ENCODE assay signal across 13 cellular contexts in the genomic region with DNA sequence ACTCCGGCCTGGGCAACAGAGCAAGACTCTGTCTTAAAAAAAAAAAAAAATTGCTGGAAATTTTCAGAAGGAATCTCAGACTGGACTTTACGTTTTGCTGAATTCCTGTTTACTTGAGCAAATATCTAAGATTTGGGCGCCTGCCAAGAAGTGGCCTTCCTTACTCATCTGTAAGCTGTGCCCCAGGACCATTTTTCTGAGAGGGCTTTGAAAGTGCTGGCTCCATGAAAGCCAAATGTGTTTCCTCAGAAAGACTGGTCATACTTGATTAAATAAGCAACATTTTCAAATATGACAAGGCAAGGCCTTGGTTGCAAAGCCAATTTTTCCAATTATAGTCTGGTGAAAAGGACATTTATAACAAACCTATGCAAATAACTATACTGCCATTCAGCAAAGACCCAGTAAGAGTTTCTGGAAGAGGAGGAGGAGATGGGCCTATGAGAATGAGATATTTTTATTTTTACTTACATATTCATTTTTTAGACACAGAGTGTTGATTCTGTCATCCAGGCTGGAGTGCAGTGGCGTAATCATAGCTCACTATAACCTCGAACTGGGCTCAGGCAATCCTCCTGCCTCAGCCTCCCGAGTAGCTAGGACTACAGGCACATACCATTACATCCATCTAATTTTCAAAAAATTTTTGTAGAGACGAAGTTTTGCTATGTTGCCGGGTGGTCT. TPM values are rescaled to one million over a fixed set of nuclear protein-coding genes. Genes with fewer than 3 reads are reported as not detected.
DNase-seq lines count a peak whose midpoint lies in the region; ATAC-seq and TF ChIP-seq lines count a peak whose summit lies in the region.
"Had no signal": no experiment of that assay in that cellular context is flagged by ENCODE, and none has a peak within 500 bp of the region (broad histone marks: within the 10 kb centered on the region; RNA-seq: fewer than 3 reads in every experiment).

No MANE protein-coding gene starts in this region.

- H3K27me3 ChIP-seq in mammary epithelial cell (ENCODE audit: insufficient read depth, low read length), result no peaks in the 10 kb centered on the region
- H3K27me3 ChIP-seq in mesenchymal stem cell (ENCODE audit: control insufficient read depth in 1 of 2, insufficient read depth in 1 of 2, low read length in 2 of 2), result no peaks in the 10 kb centered on the region
- no peaks in the 10 kb centered on the region for H3K27me3 ChIP-seq in naive thymus-derived CD4-positive, alpha-beta T cell (ENCODE audit: control insufficient read depth in 2 of 2, insufficient read depth in 2 of 2, low read length in 2 of 2)
- H3K27me3 ChIP-seq in gastrocnemius medialis, result peaks cover 13 to 28% (median 23%) of the 10 kb centered on the region in 3 donors

- H3K4me1 Mint-ChIP-seq in naive thymus-derived CD4-positive, alpha-beta T cell, result no peaks in the 10 kb centered on the region
- H3K4me1 Mint-ChIP-seq: CD8-positive, alpha-beta memory T cell had no signal

- H3K36me3 ChIP-seq in mammary epithelial cell (ENCODE audit: insufficient read depth, low read length) (no peaks in the 10 kb centered on the region), mesenchymal stem cell (ENCODE audit: control insufficient read depth in 1 of 2, insufficient read depth in 2 of 2, low read depth in 1 of 2, low read length in 2 of 2) (peaks cover 4 to 5% of the 10 kb centered on the region in 2 experiments), gastrocnemius medialis (no peaks in the 10 kb centered on the region)
- H3K36me3 ChIP-seq in naive thymus-derived CD4-positive, alpha-beta T cell (ENCODE audit: control insufficient read depth in 2 of 3, insufficient read depth in 3 of 3, low read length in 3 of 3), result no peaks in the 10 kb centered on the region
- H3K36me3 ChIP-seq: spleen had no signal

- peak; percentile 53 for DNase-seq in AG20443 (ENCODE audit: low spot score)
- peak; percentile 92 for DNase-seq in M059J (ENCODE audit: low read depth)
- DNase-seq in mammary epithelial cell, result peak; percentile 36
- peak; percentile 85 for DNase-seq in mesenchymal stem cell
- no peak for DNase-seq in naive thymus-derived CD4-positive, alpha-beta T cell
- DNase-seq in gastrocnemius medialis, result no peak
- no peak for DNase-seq in NCI-H1930 (lab: John Stamatoyannopoulos, UW)
- DNase-seq: CD8-positive, alpha-beta memory T cell; NCI-H2171; SHP77 treated with DMSO at 0.1 percent for 48 hours; spleen had no signal

- 84% methylated on average over 8 of the region's 8 CpGs for WGBS in mammary epithelial cell (ENCODE audit: low coverage, missing lambda C conversion rate)
- WGBS in mesenchymal stem cell, result 74% methylated on average over 7 of the region's 8 CpGs

- H3K4me2 ChIP-seq in mammary epithelial cell (ENCODE audit: insufficient read depth, low read depth, low read length), result no peak overlapping the region
- H3K4me2 ChIP-seq in mesenchymal stem cell (ENCODE audit: low read length, poor library complexity, severe bottlenecking), result no peak overlapping the region

- H3K14ac ChIP-seq in mesenchymal stem cell (ENCODE audit: low read length in 2 of 2), result no peak overlapping the region

- peaks cover 0 to 2% (median 0%) of the 10 kb centered on the region in 11 donors for H3K9me3 Mint-ChIP-seq in naive thymus-derived CD4-positive, alpha-beta T cell
- H3K9me3 Mint-ChIP-seq: CD8-positive, alpha-beta memory T cell had no signal

- in situ Hi-C loops in mammary epithelial cell (cut with MboI; ENCODE audit: low sequenced_read_pairs in 2 of 2) (loop anchor here (10.0 kb wide), 2 partner anchors 89 to 299 kb away; a partner anchor contains a TSS), gastrocnemius medialis (cut with MboI; ENCODE audit: low sequenced_read_pairs in 4 of 4) (no loop called here)

- no peak overlapping the region for H2BK15ac ChIP-seq in mesenchymal stem cell (ENCODE audit: low read depth, poor library complexity, severe bottlenecking)

- no peaks in the 10 kb centered on the region for H3K79me2 ChIP-seq in mammary epithelial cell (ENCODE audit: insufficient read depth, low read length)

- intact Hi-C loops in mammary epithelial cell (cut with micrococcal nuclease), result loop anchor here (2.0 to 5.0 kb wide), 2 partner anchors 46 to 173 kb away; no protein-coding TSS in a partner anchor
- intact Hi-C loops in naive thymus-derived CD4-positive, alpha-beta T cell (cut with micrococcal nuclease), result loop anchor here in 1 of 2 donors (10.0 kb wide), 1 partner anchor 299 kb away; a partner anchor contains a TSS
- intact Hi-C loops in gastrocnemius medialis (cut with DNase I; ENCODE audit: low total_unique reads), result no loop called here

- H3K27ac Mint-ChIP-seq in naive thymus-derived CD4-positive, alpha-beta T cell, result no peak overlapping the region
- H3K27ac Mint-ChIP-seq: CD8-positive, alpha-beta memory T cell; WTC11 had no signal

- H3K23ac ChIP-seq in mesenchymal stem cell (ENCODE audit: low read length in 2 of 2), result no peak overlapping the region

- no peak overlapping the region for H2BK120ac ChIP-seq in mesenchymal stem cell (ENCODE audit: low read depth, low read length)

- H3K4me3 ChIP-seq in mammary epithelial cell (replicated peaks in 1 of 3; ENCODE audit: insufficient read depth in 1 of 3, low read depth in 2 of 3, low read length in 3 of 3) (no peak overlapping the region), mesenchymal stem cell (ENCODE audit: insufficient read depth in 1 of 2, low read depth in 1 of 2, low read length in 2 of 2) (no peak overlapping the region), gastrocnemius medialis (no peak overlapping the region)
- H3K4me3 ChIP-seq in naive thymus-derived CD4-positive, alpha-beta T cell (ENCODE audit: low read length), result no peak overlapping the region
- H3K4me3 ChIP-seq: spleen had no signal

- H3K9me3 ChIP-seq in mammary epithelial cell (replicated peaks; ENCODE audit: insufficient read depth, low read length), result no peaks in the 10 kb centered on the region
- H3K9me3 ChIP-seq in mesenchymal stem cell (ENCODE audit: control insufficient read depth, low read length), result no peaks in the 10 kb centered on the region
- H3K9me3 ChIP-seq in naive thymus-derived CD4-positive, alpha-beta T cell (ENCODE audit: control insufficient read depth in 2 of 3, low read length in 3 of 3), result no peaks in the 10 kb centered on the region
- H3K9me3 ChIP-seq in gastrocnemius medialis, result no peaks in the 10 kb centered on the region
- H3K9me3 ChIP-seq: spleen had no signal

- no TSS peak for BruUV-seq in mammary epithelial cell (replicated peaks; lab: Mats Ljungman, UMichigan)

- no peak overlapping the region for H2AFZ ChIP-seq in mammary epithelial cell (ENCODE audit: low read depth, low read length)
- no peak overlapping the region for H2AFZ ChIP-seq in mesenchymal stem cell (ENCODE audit: low read depth, low read length)

- no peak for TF ChIP-seq POLR2A in gastrocnemius medialis (IDR thresholded peaks at IDR 0.05)

- no peaks in the 10 kb centered on the region for H3K36me3 Mint-ChIP-seq in naive thymus-derived CD4-positive, alpha-beta T cell
- H3K36me3 Mint-ChIP-seq: CD8-positive, alpha-beta memory T cell; WTC11 had no signal

- no peak overlapping the region for H4K8ac ChIP-seq in mesenchymal stem cell (ENCODE audit: low read length)

- TF ChIP-seq CTCF in mammary epithelial cell (conservative IDR thresholded peaks at IDR 0.05 in 1 of 2, IDR thresholded peaks at IDR 0.05 in 1 of 2; ENCODE audit: extremely low read depth in 1 of 2, insufficient read depth in 1 of 2, low read depth in 1 of 2, low read length in 2 of 2), result no peak
- no peak for TF ChIP-seq CTCF in gastrocnemius medialis (IDR thresholded peaks at IDR 0.05 in 4 of 5, conservative IDR thresholded peaks at IDR 0.05 in 1 of 5)

- no peak overlapping the region for H3K27ac ChIP-seq in mammary epithelial cell (ENCODE audit: insufficient read depth, low read depth, low read length)
- H3K27ac ChIP-seq in mesenchymal stem cell (ENCODE audit: low read length, poor library complexity, severe bottlenecking), result no peak overlapping the region
- H3K27ac ChIP-seq in naive thymus-derived CD4-positive, alpha-beta T cell (ENCODE audit: low read depth, low read length), result no peak overlapping the region
- no peak overlapping the region for H3K27ac ChIP-seq in gastrocnemius medialis
- H3K27ac ChIP-seq: spleen had no signal

- dilution Hi-C loops in mammary epithelial cell (cut with HindIII; ENCODE audit: low sequenced_read_pairs), result no loop called here

- H3K9ac ChIP-seq in mammary epithelial cell (ENCODE audit: insufficient read depth, low read length), result no peak overlapping the region
- H3K9ac ChIP-seq in mesenchymal stem cell (ENCODE audit: low read length), result no peak overlapping the region

- no peak overlapping the region for H2BK12ac ChIP-seq in mesenchymal stem cell (ENCODE audit: low read length in 2 of 2)

- H2AK5ac ChIP-seq in mesenchymal stem cell (ENCODE audit: low read length, severe bottlenecking), result no peak overlapping the region

- H3K79me1 ChIP-seq in mesenchymal stem cell (replicated peaks; ENCODE audit: low read length, poor library complexity, severe bottlenecking), result peaks cover under 1% of the 10 kb centered on the region

- ATAC-seq in naive thymus-derived CD4-positive, alpha-beta T cell, result no peak
- no peak for ATAC-seq in gastrocnemius medialis
- ATAC-seq in GM21381 (IDR thresholded peaks at IDR 0.05; ENCODE audit: unreplicated experiment), result no peak
- ATAC-seq: WTC11 had no signal

- H3K4me3 Mint-ChIP-seq in naive thymus-derived CD4-positive, alpha-beta T cell, result no peak overlapping the region
- H3K4me3 Mint-ChIP-seq: CD8-positive, alpha-beta memory T cell; WTC11 had no signal

- no peak overlapping the region for H2BK5ac ChIP-seq in mesenchymal stem cell (ENCODE audit: low read depth, low read length, poor library complexity, severe bottlenecking)

- POLR2A ChIA-PET in naive thymus-derived CD4-positive, alpha-beta T cell (lab: Charles Lee), result interaction anchor here (0.7 kb wide), 1 partner anchor 15 kb away, joined by 13 read pairs; no protein-coding TSS in a partner anchor

- H3K27me3 Mint-ChIP-seq in naive thymus-derived CD4-positive, alpha-beta T cell, result peaks cover 15 to 45% (median 30%) of the 10 kb centered on the region in 5 donors

- no peak overlapping the region for H3K4ac ChIP-seq in mesenchymal stem cell (ENCODE audit: low read depth in 1 of 2, low read length in 2 of 2)

- H3K4me1 ChIP-seq in mammary epithelial cell (ENCODE audit: insufficient read depth, low read length) (peaks cover 4% of the 10 kb centered on the region), mesenchymal stem cell (ENCODE audit: control insufficient read depth, insufficient read depth, low read depth, low read length) (peaks cover 2% of the 10 kb centered on the region), gastrocnemius medialis (no peaks in the 10 kb centered on the region)
- H3K4me1 ChIP-seq in naive thymus-derived CD4-positive, alpha-beta T cell (ENCODE audit: control insufficient read depth in 2 of 2, insufficient read depth in 2 of 2, low read length in 2 of 2), result no peaks in the 10 kb centered on the region
- H3K4me1 ChIP-seq: spleen had no signal

- H3K18ac ChIP-seq in mesenchymal stem cell (ENCODE audit: low read depth in 1 of 2, low read length in 2 of 2), result no peak overlapping the region

- CTCF ChIA-PET in mammary epithelial cell (lab: Charles Lee; ENCODE audit: low non-redundant PET), result no interaction called here
- CTCF ChIA-PET in naive thymus-derived CD4-positive, alpha-beta T cell (lab: Charles Lee), result no interaction called here

- no peaks in the 10 kb centered on the region for H4K20me1 ChIP-seq in mammary epithelial cell (ENCODE audit: insufficient read depth, low read length)

- no peak overlapping the region for H4K91ac ChIP-seq in mesenchymal stem cell (ENCODE audit: low read length)

RNA-seq across cellular contexts. Expression of a gene that starts 56.3 kb away (rescaled TPM):
- total RNA-seq in M059J (2014; rRNA removed; shearing (Covaris generic)), result 0.22 and 0.39 TPM in 2 replicates
- under 1 TPM; 0.33 to 0.47 TPM for total RNA-seq in mammary epithelial cell
- 0.45 TPM for polyA plus RNA-seq in mammary epithelial cell
- polyA minus RNA-seq in mammary epithelial cell, result 1.2 TPM
- polyA plus RNA-seq in mesenchymal stem cell (2013, experiment 1 of 2), result 0.17 TPM
- polyA plus RNA-seq in mesenchymal stem cell (2013, experiment 2 of 2), result 0.16 TPM
- total RNA-seq in naive thymus-derived CD4-positive, alpha-beta T cell, result not detected
- not detected for polyA plus RNA-seq in naive thymus-derived CD4-positive, alpha-beta T cell
- not detected for total RNA-seq in gastrocnemius medialis
- total RNA-seq: CD8-positive, alpha-beta memory T cell had no signal
- polyA plus RNA-seq: CD8-positive, alpha-beta memory T cell; spleen had no signal

Comparison
In these comparisons a context has a peak if more than half of its experiments do, and no peak if none do; other contexts are left out.
1. DNase-seq: peak in AG20443 (single experiment), M059J (single experiment), mammary epithelial cell (single experiment) and mesenchymal stem cell (single experiment); none in naive thymus-derived CD4-positive, alpha-beta T cell (0 of 9), gastrocnemius medialis (0 of 2) and NCI-H1930 (0 of 2).
2. in situ Hi-C loops: an anchor here in mammary epithelial cell (10.0 kb wide); none called in gastrocnemius medialis.